1 cellular context compared by ENCODE assay signal in the genomic region with DNA sequence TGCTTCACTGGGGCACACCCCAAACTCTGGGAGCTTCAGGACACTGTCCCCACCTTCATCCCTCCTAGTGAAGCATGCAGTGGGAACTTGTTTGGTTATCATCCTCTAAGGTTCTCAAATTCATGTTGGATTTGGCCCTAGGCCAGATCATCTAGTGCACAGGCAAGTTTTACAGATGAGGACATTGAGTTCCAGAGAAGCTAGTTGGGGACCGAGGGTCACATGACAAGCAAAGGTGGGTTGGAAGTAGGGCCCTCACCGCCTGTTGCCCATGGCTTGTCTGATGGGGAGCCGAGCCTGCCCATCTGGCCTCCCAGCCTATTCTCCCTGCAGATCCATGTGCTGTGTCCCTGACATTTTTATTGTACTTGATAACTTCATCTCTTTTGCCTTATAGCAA.
TF ChIP-seq lines count a peak whose summit lies in the region.

No MANE protein-coding gene starts in this region.

TF ChIP-seq in HEK293, 187 proteins besides CTCF, POLR2A, EP300 and RAD21:
- TF ChIP-seq, protein P1, sequence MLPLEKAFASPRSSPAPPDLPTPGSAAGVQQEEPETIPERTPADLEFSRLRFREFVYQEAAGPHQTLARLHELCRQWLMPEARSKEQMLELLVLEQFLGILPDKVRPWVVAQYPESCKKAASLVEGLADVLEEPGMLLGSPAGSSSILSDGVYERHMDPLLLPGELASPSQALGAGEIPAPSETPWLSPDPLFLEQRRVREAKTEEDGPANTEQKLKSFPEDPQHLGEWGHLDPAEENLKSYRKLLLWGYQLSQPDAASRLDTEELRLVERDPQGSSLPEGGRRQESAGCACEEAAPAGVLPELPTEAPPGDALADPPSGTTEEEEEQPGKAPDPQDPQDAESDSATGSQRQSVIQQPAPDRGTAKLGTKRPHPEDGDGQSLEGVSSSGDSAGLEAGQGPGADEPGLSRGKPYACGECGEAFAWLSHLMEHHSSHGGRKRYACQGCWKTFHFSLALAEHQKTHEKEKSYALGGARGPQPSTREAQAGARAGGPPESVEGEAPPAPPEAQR (tag by site-specific recombination; IDR thresholded peaks at IDR 0.05): no peak
- TF ChIP-seq ZXDB (tag by site-specific recombination; IDR thresholded peaks at IDR 0.05) (no peak), ZNF677 (tag by site-specific recombination; IDR thresholded peaks at IDR 0.05) (no peak), SCRT2 (tag by site-specific recombination; IDR thresholded peaks at IDR 0.05) (peak; percentile 75), ZNF561 (tag by site-specific recombination; IDR thresholded peaks at IDR 0.05; ENCODE audit: borderline replicate concordance) (0 out of 2 replicates have a peak, but pooled peaks have one; percentile 23), ZNF660 (tag by site-specific recombination; IDR thresholded peaks at IDR 0.05) (0 out of 2 replicates have a peak, but pooled peaks have one; percentile 38), ZNF23 (tag by site-specific recombination; IDR thresholded peaks at IDR 0.05; ENCODE audit: borderline replicate concordance) (no peak), ZNF404 (tag by site-specific recombination; IDR thresholded peaks at IDR 0.05) (no peak), ZFP69B (tag by site-specific recombination; IDR thresholded peaks at IDR 0.05) (no peak), FEZF1 (tag by site-specific recombination; IDR thresholded peaks at IDR 0.05) (no peak), ZBTB17 (tag by site-specific recombination; IDR thresholded peaks at IDR 0.05) (peak; percentile 29; the same call in 1 of the 2 replicates)
- TF ChIP-seq, protein P2, sequence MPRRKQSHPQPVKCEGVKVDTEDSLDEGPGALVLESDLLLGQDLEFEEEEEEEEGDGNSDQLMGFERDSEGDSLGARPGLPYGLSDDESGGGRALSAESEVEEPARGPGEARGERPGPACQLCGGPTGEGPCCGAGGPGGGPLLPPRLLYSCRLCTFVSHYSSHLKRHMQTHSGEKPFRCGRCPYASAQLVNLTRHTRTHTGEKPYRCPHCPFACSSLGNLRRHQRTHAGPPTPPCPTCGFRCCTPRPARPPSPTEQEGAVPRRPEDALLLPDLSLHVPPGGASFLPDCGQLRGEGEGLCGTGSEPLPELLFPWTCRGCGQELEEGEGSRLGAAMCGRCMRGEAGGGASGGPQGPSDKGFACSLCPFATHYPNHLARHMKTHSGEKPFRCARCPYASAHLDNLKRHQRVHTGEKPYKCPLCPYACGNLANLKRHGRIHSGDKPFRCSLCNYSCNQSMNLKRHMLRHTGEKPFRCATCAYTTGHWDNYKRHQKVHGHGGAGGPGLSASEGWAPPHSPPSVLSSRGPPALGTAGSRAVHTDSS (tag by site-specific recombination; IDR thresholded peaks at IDR 0.05): 0 out of 2 replicates have a peak, but pooled peaks have one; percentile 23
- TF ChIP-seq, protein P3, sequence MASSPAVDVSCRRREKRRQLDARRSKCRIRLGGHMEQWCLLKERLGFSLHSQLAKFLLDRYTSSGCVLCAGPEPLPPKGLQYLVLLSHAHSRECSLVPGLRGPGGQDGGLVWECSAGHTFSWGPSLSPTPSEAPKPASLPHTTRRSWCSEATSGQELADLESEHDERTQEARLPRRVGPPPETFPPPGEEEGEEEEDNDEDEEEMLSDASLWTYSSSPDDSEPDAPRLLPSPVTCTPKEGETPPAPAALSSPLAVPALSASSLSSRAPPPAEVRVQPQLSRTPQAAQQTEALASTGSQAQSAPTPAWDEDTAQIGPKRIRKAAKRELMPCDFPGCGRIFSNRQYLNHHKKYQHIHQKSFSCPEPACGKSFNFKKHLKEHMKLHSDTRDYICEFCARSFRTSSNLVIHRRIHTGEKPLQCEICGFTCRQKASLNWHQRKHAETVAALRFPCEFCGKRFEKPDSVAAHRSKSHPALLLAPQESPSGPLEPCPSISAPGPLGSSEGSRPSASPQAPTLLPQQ (tag by site-specific recombination; IDR thresholded peaks at IDR 0.05): peak; percentile 34; the same call in 1 of the 2 replicates
- TF ChIP-seq, protein P4, sequence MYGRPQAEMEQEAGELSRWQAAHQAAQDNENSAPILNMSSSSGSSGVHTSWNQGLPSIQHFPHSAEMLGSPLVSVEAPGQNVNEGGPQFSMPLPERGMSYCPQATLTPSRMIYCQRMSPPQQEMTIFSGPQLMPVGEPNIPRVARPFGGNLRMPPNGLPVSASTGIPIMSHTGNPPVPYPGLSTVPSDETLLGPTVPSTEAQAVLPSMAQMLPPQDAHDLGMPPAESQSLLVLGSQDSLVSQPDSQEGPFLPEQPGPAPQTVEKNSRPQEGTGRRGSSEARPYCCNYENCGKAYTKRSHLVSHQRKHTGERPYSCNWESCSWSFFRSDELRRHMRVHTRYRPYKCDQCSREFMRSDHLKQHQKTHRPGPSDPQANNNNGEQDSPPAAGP (tag by site-specific recombination; IDR thresholded peaks at IDR 0.05): no peak
- TF ChIP-seq, protein P5, sequence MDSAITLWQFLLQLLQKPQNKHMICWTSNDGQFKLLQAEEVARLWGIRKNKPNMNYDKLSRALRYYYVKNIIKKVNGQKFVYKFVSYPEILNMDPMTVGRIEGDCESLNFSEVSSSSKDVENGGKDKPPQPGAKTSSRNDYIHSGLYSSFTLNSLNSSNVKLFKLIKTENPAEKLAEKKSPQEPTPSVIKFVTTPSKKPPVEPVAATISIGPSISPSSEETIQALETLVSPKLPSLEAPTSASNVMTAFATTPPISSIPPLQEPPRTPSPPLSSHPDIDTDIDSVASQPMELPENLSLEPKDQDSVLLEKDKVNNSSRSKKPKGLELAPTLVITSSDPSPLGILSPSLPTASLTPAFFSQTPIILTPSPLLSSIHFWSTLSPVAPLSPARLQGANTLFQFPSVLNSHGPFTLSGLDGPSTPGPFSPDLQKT (IDR thresholded peaks at IDR 0.05; ENCODE audit: borderline replicate concordance, low read depth, low read length): no peak
- TF ChIP-seq, protein P6, sequence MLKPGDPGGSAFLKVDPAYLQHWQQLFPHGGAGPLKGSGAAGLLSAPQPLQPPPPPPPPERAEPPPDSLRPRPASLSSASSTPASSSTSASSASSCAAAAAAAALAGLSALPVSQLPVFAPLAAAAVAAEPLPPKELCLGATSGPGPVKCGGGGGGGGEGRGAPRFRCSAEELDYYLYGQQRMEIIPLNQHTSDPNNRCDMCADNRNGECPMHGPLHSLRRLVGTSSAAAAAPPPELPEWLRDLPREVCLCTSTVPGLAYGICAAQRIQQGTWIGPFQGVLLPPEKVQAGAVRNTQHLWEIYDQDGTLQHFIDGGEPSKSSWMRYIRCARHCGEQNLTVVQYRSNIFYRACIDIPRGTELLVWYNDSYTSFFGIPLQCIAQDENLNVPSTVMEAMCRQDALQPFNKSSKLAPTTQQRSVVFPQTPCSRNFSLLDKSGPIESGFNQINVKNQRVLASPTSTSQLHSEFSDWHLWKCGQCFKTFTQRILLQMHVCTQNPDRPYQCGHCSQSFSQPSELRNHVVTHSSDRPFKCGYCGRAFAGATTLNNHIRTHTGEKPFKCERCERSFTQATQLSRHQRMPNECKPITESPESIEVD (tag by site-specific recombination; IDR thresholded peaks at IDR 0.05): 0 out of 2 replicates have a peak, but pooled peaks have one; percentile 14
